20 cellular contexts compared by ENCODE assay signal in genomic region chr2:36266536-36267121, GRCh38.
DNase-seq lines count a peak whose midpoint lies in the region; ATAC-seq and TF ChIP-seq lines count a peak whose summit lies in the region.
"Had no signal": no experiment of that assay in that cellular context is flagged by ENCODE, and none has a peak within 500 bp of the region (broad histone marks: within the 10 kb centered on the region; RNA-seq: fewer than 3 reads in every experiment).

No MANE protein-coding gene starts in this region.

- H3K4me1 ChIP-seq in H9 (ENCODE audit: insufficient read depth, low read length) (peaks cover 6% of the 10 kb centered on the region; the same call in 1 of the 2 replicates), neural progenitor cell (peaks cover 14% of the 10 kb centered on the region)
- H3K4me1 ChIP-seq: Peyer's patch, SJCRH30 had no signal

- H3K56ac ChIP-seq in H9 (ENCODE audit: insufficient read length, low read depth, low read length) = no peak overlapping the region

- H3K36me3 Mint-ChIP-seq in H9 (ENCODE audit: insufficient read depth in 1 of 3, low read depth in 3 of 3) (peaks cover 5 to 9% (median 8%) of the 10 kb centered on the region in 3 experiments), neural progenitor cell (peaks cover 8% of the 10 kb centered on the region)
- no peaks in the 10 kb centered on the region for H3K36me3 Mint-ChIP-seq in central memory CD8-positive, alpha-beta T cell (ENCODE audit: insufficient read depth)
- H3K36me3 Mint-ChIP-seq: CD4-positive, CD25-positive, alpha-beta regulatory T cell had no signal

- H2AK5ac ChIP-seq in H9 (ENCODE audit: insufficient read length, low read length) = no peak overlapping the region

- H2BK15ac ChIP-seq in H9 (ENCODE audit: low read depth, low read length) = no peak overlapping the region

- no CpG with 5 or more reads among the region's 2 CpGs for WGBS in H9 (ENCODE audit: extremely low coverage, insufficient read length, low lambda C conversion rate)

- H3F3A ChIP-seq in neural progenitor cell (ENCODE audit: low read depth) = peaks cover 4% of the 10 kb centered on the region

- H3K4me3 ChIP-seq in GM12865 (ENCODE audit: low read depth, low read length) = no peak overlapping the region
- no peak overlapping the region for H3K4me3 ChIP-seq in neural progenitor cell
- H3K4me3 ChIP-seq: K562, MG63, Peyer's patch, SJCRH30 had no signal

- peak overlapping the region; percentile 60 for H3K23ac ChIP-seq in H9 (ENCODE audit: insufficient read length, low read depth, low read length)

- H2BK12ac ChIP-seq in H9 (ENCODE audit: insufficient read length, low read depth, low read length) = no peak overlapping the region

- H3K4me2 ChIP-seq in H9 (ENCODE audit: insufficient read depth, insufficient read length, low read length) (no peak overlapping the region), neural progenitor cell (no peak overlapping the region)

- no peak overlapping the region for H4K8ac ChIP-seq in H9 (replicated peaks; ENCODE audit: insufficient read length, low read depth, low read length)

- H2BK20ac ChIP-seq in H9 (ENCODE audit: low read depth, low read length, poor library complexity, severe bottlenecking) = no peak overlapping the region

- H3K79me2 ChIP-seq in H9 (ENCODE audit: insufficient read depth, low read length) (no peaks in the 10 kb centered on the region), neural progenitor cell (ENCODE audit: low read depth) (no peaks in the 10 kb centered on the region)

- no peak overlapping the region for H3K27ac Mint-ChIP-seq in H9
- peak overlapping the region; percentile 11 for H3K27ac Mint-ChIP-seq in central memory CD8-positive, alpha-beta T cell (ENCODE audit: low read depth)
- H3K27ac Mint-ChIP-seq in neural progenitor cell = no peak overlapping the region
- H3K27ac Mint-ChIP-seq: CD4-positive, CD25-positive, alpha-beta regulatory T cell; T-cell had no signal

- no peak overlapping the region for H3K14ac ChIP-seq in H9 (ENCODE audit: insufficient read depth, low read length)

- H3K27me3 ChIP-seq in H9 (ENCODE audit: insufficient read depth, low read length) = no peaks in the 10 kb centered on the region
- H3K27me3 ChIP-seq in neural progenitor cell = peaks cover 32% of the 10 kb centered on the region
- H3K27me3 ChIP-seq: Peyer's patch, SJCRH30 had no signal

- H3K23me2 ChIP-seq in H9 (ENCODE audit: insufficient read length, low read depth, low read length, poor library complexity, severe bottlenecking) = no peaks in the 10 kb centered on the region

- no peaks in the 10 kb centered on the region for H3K36me3 ChIP-seq in neural progenitor cell
- H3K36me3 ChIP-seq: MG63, Peyer's patch, SJCRH30 had no signal

- no peak overlapping the region for H2BK120ac ChIP-seq in H9 (ENCODE audit: low read depth, low read length, poor library complexity, severe bottlenecking)

- no peak overlapping the region for H3K9ac ChIP-seq in H9 (ENCODE audit: extremely low read depth, insufficient read length, low read length)
- H3K9ac ChIP-seq in neural progenitor cell = no peak overlapping the region

- H4K5ac ChIP-seq in H9 (ENCODE audit: insufficient read length, low read depth, low read length) = no peak overlapping the region

- peaks cover 5 to 18% of the 10 kb centered on the region in 2 experiments for H3K9me3 Mint-ChIP-seq in H9
- H3K9me3 Mint-ChIP-seq in central memory CD8-positive, alpha-beta T cell = peaks cover 14% of the 10 kb centered on the region
- H3K9me3 Mint-ChIP-seq in neural progenitor cell = peaks cover 29% of the 10 kb centered on the region

- DNase-seq in GM12865 (ENCODE audit: low read depth) (peak; percentile 25), H9 (peak; percentile 31), neural progenitor cell (ENCODE audit: low spot score) (peak; percentile 34), NCI-H446 treated with DMSO at 0.1 percent for 48 hours (lab: John Stamatoyannopoulos, UW) (no peak), GM20000 (ENCODE audit: low spot score) (no peak), ecto neural progenitor cell (ENCODE audit: low spot score) (no peak)
- no peak for DNase-seq in central memory CD8-positive, alpha-beta T cell (ENCODE audit: low spot score in 2 of 2)
- DNase-seq: CD4-positive, CD25-positive, alpha-beta regulatory T cell; MG63; NCI-H1048; NCI-H1417 treated with DMSO at 0.1 percent for 48 hours; NCI-H187 treated with DMSO at 0.1 percent for 48 hours; NCI-H2107; NCI-H510A treated with DMSO at 0.1 percent for 48 hours; NCI-H774; Peyer's patch; SJCRH30; T-cell had no signal

- H2AFZ ChIP-seq in H9 (ENCODE audit: low read length) (no peak overlapping the region), neural progenitor cell (replicated peaks) (no peak overlapping the region)

- H3K18ac ChIP-seq in H9 (ENCODE audit: insufficient read length, low read depth, low read length) = no peak overlapping the region

- H3K27ac ChIP-seq in H9 (ENCODE audit: insufficient read length, low read depth, low read length) (no peak overlapping the region), neural progenitor cell (no peak overlapping the region)
- H3K27ac ChIP-seq: Peyer's patch, SJCRH30 had no signal

- H4K20me1 ChIP-seq in H9 (ENCODE audit: control insufficient read depth, insufficient read depth, insufficient read length) (no peaks in the 10 kb centered on the region), neural progenitor cell (ENCODE audit: low read depth) (no peaks in the 10 kb centered on the region)

- H4K91ac ChIP-seq in H9 (ENCODE audit: insufficient read length, low read depth, low read length) = no peak overlapping the region

- no peak overlapping the region for H3T11ph ChIP-seq in H9 (ENCODE audit: low read length)

- H3K79me1 ChIP-seq in H9 (ENCODE audit: insufficient read depth, low read depth, low read length, poor library complexity, severe bottlenecking) = no peaks in the 10 kb centered on the region

- ATAC-seq in central memory CD8-positive, alpha-beta T cell (replicated peaks; ENCODE audit: extremely low read depth, poor library complexity, severe bottlenecking) = no peak
- ATAC-seq: HepG2, K562, T-cell had no signal

- H3K9me3 ChIP-seq in H9 (ENCODE audit: control insufficient read depth, low read depth, low read length) (no peaks in the 10 kb centered on the region), neural progenitor cell (ENCODE audit: low read depth) (no peaks in the 10 kb centered on the region)
- H3K9me3 ChIP-seq: Peyer's patch, SJCRH30 had no signal

- H2BK5ac ChIP-seq in H9 (ENCODE audit: insufficient read length, low read length) = no peak overlapping the region

- H3K4me1 Mint-ChIP-seq in H9 (peaks cover 31 to 35% of the 10 kb centered on the region in 2 experiments), neural progenitor cell (peaks cover 21% of the 10 kb centered on the region)
- no peaks in the 10 kb centered on the region for H3K4me1 Mint-ChIP-seq in central memory CD8-positive, alpha-beta T cell

- peaks cover 13% of the 10 kb centered on the region for H3K27me3 Mint-ChIP-seq in H9 (ENCODE audit: low read depth)
- H3K27me3 Mint-ChIP-seq in central memory CD8-positive, alpha-beta T cell = no peaks in the 10 kb centered on the region
- H3K27me3 Mint-ChIP-seq in neural progenitor cell (ENCODE audit: insufficient read depth, low read depth) = peaks cover 3% of the 10 kb centered on the region
- H3K27me3 Mint-ChIP-seq: CD4-positive, CD25-positive, alpha-beta regulatory T cell; T-cell had no signal

- H3K4ac ChIP-seq in H9 (ENCODE audit: low read depth, low read length) = no peak overlapping the region

- no peak overlapping the region for H3K4me3 Mint-ChIP-seq in H9
- H3K4me3 Mint-ChIP-seq in central memory CD8-positive, alpha-beta T cell = no peak overlapping the region
- no peak overlapping the region for H3K4me3 Mint-ChIP-seq in neural progenitor cell
- H3K4me3 Mint-ChIP-seq: CD4-positive, CD25-positive, alpha-beta regulatory T cell; T-cell had no signal

- no peak for TF ChIP-seq CTCF in GM12865 (IDR thresholded peaks at IDR 0.05; ENCODE audit: insufficient read depth, low read depth, low read length, missing control alignments)
- TF ChIP-seq CTCF in H9 (conservative IDR thresholded peaks at IDR 0.05) = no peak
- TF ChIP-seq CTCF in neural progenitor cell (IDR thresholded peaks at IDR 0.05) = no peak
- no peak for TF ChIP-seq CTCF in GM20000 (IDR thresholded peaks at IDR 0.05; ENCODE audit: extremely low read depth, missing control alignments)

Comparison
In these comparisons a context has a peak if more than half of its experiments do, and no peak if none do; other contexts are left out.
1. DNase-seq: peak in GM12865 (single experiment), H9 (single experiment) and neural progenitor cell (single experiment); none in central memory CD8-positive, alpha-beta T cell (0 of 2), NCI-H446 treated with DMSO at 0.1 percent for 48 hours (single experiment), GM20000 (single experiment) and ecto neural progenitor cell (single experiment).